ENCODE assay signal across 1 cellular context in genomic region chr11:96035031-96035743, GRCh38.
TF ChIP-seq lines count a peak whose summit lies in the region.

No MANE protein-coding gene starts in this region.

TF ChIP-seq in GM23338, 12 proteins besides CTCF, POLR2A, EP300 and RAD21 (continued from another document):
- TF ChIP-seq ZNF462 (CRISPR knock-in tag; IDR thresholded peaks at IDR 0.05) (no peak), CREB1 (CRISPR knock-in tag; IDR thresholded peaks at IDR 0.05; ENCODE audit: low read depth) (no peak), STAT1 (IDR thresholded peaks at IDR 0.05; ENCODE audit: unreplicated experiment) (no peak)
